In the genomic region with DNA sequence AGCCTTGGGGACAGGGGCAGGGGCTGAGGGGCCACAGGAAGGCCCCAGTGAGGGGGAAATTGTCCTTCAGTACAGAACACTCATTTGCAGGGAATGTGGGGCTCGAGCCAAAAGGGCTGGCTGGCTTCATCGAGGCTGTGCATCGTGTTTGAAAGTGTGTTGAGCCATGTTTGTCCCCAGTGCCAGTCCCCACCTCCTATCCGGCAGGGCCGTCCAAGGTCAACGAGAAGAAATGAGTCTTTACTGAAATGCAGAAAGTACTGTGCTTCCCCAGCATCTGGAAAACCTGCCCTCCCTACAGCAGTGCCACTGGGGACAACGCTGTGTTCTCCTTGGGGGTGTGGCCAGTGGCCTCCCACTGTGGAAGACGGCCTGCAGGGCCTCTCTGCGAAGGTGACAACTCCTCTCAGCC, we compare ENCODE assay signal across 20 cellular contexts.
DNase-seq lines count a peak whose midpoint lies in the region; ATAC-seq and TF ChIP-seq lines count a peak whose summit lies in the region.
"Had no signal": no experiment of that assay in that cellular context is flagged by ENCODE, and none has a peak within 500 bp of the region (broad histone marks: within the 10 kb centered on the region; RNA-seq: fewer than 3 reads in every experiment).

No MANE protein-coding gene starts in this region.

- ATAC-seq in thoracic aorta (ENCODE audit: insufficient number of reproducible peaks, low FRiP score, low read depth) = no peak
- ATAC-seq: left lung had no signal

- H3K4me3 Mint-ChIP-seq in nephron = no peak overlapping the region
- no peak overlapping the region for H3K4me3 Mint-ChIP-seq in activated CD4-positive, alpha-beta memory T cell treated with anti-CD3 and anti-CD28 coated beads for 36 hours

- intact Hi-C loops in ascending aorta (cut with DNase I) = no loop called here
- intact Hi-C loops in activated CD4-positive, alpha-beta memory T cell treated with anti-CD3 and anti-CD28 coated beads for 36 hours (cut with micrococcal nuclease) = no loop called here

- H3K27me3 ChIP-seq in ascending aorta (no peaks in the 10 kb centered on the region), thoracic aorta (replicated peaks; ENCODE audit: insufficient read depth) (no peaks in the 10 kb centered on the region)
- H3K27me3 ChIP-seq: BLaER1, left lung, pancreas, suprapubic skin had no signal

- CTCF ChIA-PET in activated CD4-positive, alpha-beta memory T cell treated with anti-CD3 and anti-CD28 coated beads for 36 hours (lab: Charles Lee) = no interaction called here

- TF ChIP-seq CTCF in ascending aorta (IDR thresholded peaks at IDR 0.05) (no peak), nephron (IDR thresholded peaks at IDR 0.05; ENCODE audit: unreplicated experiment in 3 of 3) (no peak), thoracic aorta (IDR thresholded peaks at IDR 0.05) (no peak)

- H3K9me3 ChIP-seq in ascending aorta = no peaks in the 10 kb centered on the region
- no peaks in the 10 kb centered on the region for H3K9me3 ChIP-seq in thoracic aorta
- H3K9me3 ChIP-seq: pancreas, suprapubic skin had no signal

- H3K9me3 Mint-ChIP-seq in nephron = no peaks in the 10 kb centered on the region
- H3K9me3 Mint-ChIP-seq in activated CD4-positive, alpha-beta memory T cell treated with anti-CD3 and anti-CD28 coated beads for 36 hours = peaks cover 3% of the 10 kb centered on the region

- H3K27ac Mint-ChIP-seq in nephron = peak overlapping the region in 2 of 3 experiments; percentile 55 to 57
- H3K27ac Mint-ChIP-seq in activated CD4-positive, alpha-beta memory T cell treated with anti-CD3 and anti-CD28 coated beads for 36 hours = no peak overlapping the region

- H3K27ac ChIP-seq in ascending aorta = peak overlapping the region; percentile 45 to 47
- peak overlapping the region; percentile 37 to 59 for H3K27ac ChIP-seq in thoracic aorta
- H3K27ac ChIP-seq in caudate nucleus (ENCODE audit: low read depth, low read length) = no peak overlapping the region
- H3K27ac ChIP-seq: BLaER1, pancreas, suprapubic skin had no signal

- H3K36me3 ChIP-seq in ascending aorta (no peaks in the 10 kb centered on the region), thoracic aorta (no peaks in the 10 kb centered on the region)
- H3K36me3 ChIP-seq: BLaER1, left lung, pancreas, suprapubic skin had no signal

- H3K4me1 Mint-ChIP-seq in nephron = peaks cover 46% of the 10 kb centered on the region
- H3K4me1 Mint-ChIP-seq in activated CD4-positive, alpha-beta memory T cell treated with anti-CD3 and anti-CD28 coated beads for 36 hours (ENCODE audit: low read depth) = peaks cover 9% of the 10 kb centered on the region

- POLR2A ChIA-PET in activated CD4-positive, alpha-beta memory T cell treated with anti-CD3 and anti-CD28 coated beads for 36 hours (lab: Charles Lee) = no interaction called here

- H3K4me3 ChIP-seq in ascending aorta (no peak overlapping the region), thoracic aorta (no peak overlapping the region)
- H3K4me3 ChIP-seq: BLaER1, left lung, pancreas, suprapubic skin had no signal

- no peaks in the 10 kb centered on the region for H3K36me3 Mint-ChIP-seq in nephron (ENCODE audit: low read depth)
- no peaks in the 10 kb centered on the region for H3K36me3 Mint-ChIP-seq in activated CD4-positive, alpha-beta memory T cell treated with anti-CD3 and anti-CD28 coated beads for 36 hours

- no peaks in the 10 kb centered on the region for H3K27me3 Mint-ChIP-seq in nephron (ENCODE audit: low read depth)
- no peaks in the 10 kb centered on the region for H3K27me3 Mint-ChIP-seq in activated CD4-positive, alpha-beta memory T cell treated with anti-CD3 and anti-CD28 coated beads for 36 hours

- peaks cover 0 to 11% of the 10 kb centered on the region in 2 donors for H3K4me1 ChIP-seq in ascending aorta
- H3K4me1 ChIP-seq in thoracic aorta (ENCODE audit: control insufficient read depth in 1 of 2, low read depth in 2 of 2) = peaks cover 6 to 15% of the 10 kb centered on the region in 2 donors
- H3K4me1 ChIP-seq: left lung, pancreas, suprapubic skin had no signal

- DNase-seq in ascending aorta (ENCODE audit: low spot score in 2 of 2) = peak in 1 of 2 donors; percentile 76
- DNase-seq in fibroblast of gingiva (ENCODE audit: low read depth) = peak; percentile 12
- DNase-seq in thoracic aorta (ENCODE audit: low spot score) = peak; percentile 33
- DNase-seq in NCI-H1417 treated with DMSO at 0.1 percent for 48 hours (lab: John Stamatoyannopoulos, UW) = no peak
- no peak for DNase-seq in caudate nucleus (lab: John Stamatoyannopoulos, UW)
- DNase-seq in activated CD4-positive, alpha-beta memory T cell treated with anti-CD3 and anti-CD28 coated beads for 36 hours = no peak
- DNase-seq in NCI-H2196 treated with DMSO at 0.1 percent for 48 hours (lab: John Stamatoyannopoulos, UW; ENCODE audit: unreplicated experiment) = no peak
- DNase-seq: activated naive CD4-positive, alpha-beta T cell treated with Interleukin-2 at 50 U/mL for 16 hours; GF-D8; left lung; NCI-H187; NCI-H510A; OCI-M1; pancreas; small intestine; stimulated activated CD4-positive, alpha-beta T cell treated with anti-CD3 and anti-CD28 coated beads, Interleukin-4, amount 100 ng/mL, for 4 hours; stimulated activated CD8-positive, alpha-beta memory T cell treated with anti-CD3 and anti-CD28 coated beads, Interleukin-4, amount 100 ng/mL, for 48 hours had no signal

Comparison
In these comparisons a context has a peak if more than half of its experiments do, and no peak if none do; other contexts are left out.
1. DNase-seq: peak in fibroblast of gingiva (single experiment) and thoracic aorta (single experiment); none in NCI-H1417 treated with DMSO at 0.1 percent for 48 hours (single experiment), caudate nucleus (0 of 61), activated CD4-positive, alpha-beta memory T cell treated with anti-CD3 and anti-CD28 coated beads for 36 hours (single experiment) and NCI-H2196 treated with DMSO at 0.1 percent for 48 hours (single experiment).